10 cellular contexts compared by ENCODE assay signal in the genomic region with DNA sequence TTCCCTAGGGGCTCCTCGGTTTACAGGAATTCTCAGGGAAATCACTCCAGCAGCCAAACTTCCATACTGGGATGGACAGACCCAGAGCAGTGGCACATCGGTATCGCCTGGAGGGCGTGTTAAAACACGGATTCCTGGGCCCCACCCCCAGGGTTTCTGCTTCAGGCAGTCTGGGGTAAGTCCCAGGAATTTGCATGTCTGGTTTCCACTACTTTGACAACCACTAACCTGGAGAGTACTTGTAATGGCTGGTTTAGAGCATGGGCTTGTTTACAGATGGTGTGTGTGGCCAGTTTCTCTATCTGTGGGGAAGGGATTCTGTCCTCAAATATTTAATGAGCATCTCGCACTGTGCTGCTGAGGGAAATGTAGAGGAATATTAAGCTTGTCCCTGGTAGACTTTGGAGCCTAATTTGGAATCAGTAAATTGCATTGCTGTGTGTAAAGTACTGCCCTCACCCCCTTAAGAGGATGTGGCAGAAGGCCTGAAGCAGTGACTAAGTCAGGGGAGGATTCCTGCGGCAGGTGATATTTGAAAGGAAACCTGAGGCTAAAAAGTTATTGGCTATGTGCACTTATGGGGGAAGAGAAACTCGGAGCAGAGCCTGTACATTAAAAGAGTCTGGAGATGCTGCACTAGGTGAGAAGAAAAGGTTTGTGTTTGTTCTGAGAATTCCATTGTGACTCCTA. TPM values are rescaled to one million over a fixed set of nuclear protein-coding genes. Genes with fewer than 3 reads are reported as not detected.
DNase-seq lines count a peak whose midpoint lies in the region; ATAC-seq and TF ChIP-seq lines count a peak whose summit lies in the region.
"Had no signal": no experiment of that assay in that cellular context is flagged by ENCODE, and none has a peak within 500 bp of the region (broad histone marks: within the 10 kb centered on the region; RNA-seq: fewer than 3 reads in every experiment).

No MANE protein-coding gene starts in this region.

- no TSS peak for BruUV-seq in Calu3 (replicated peaks; lab: Mats Ljungman, UMichigan)

- CTCF ChIA-PET in Calu3 (lab: Charles Lee): interaction anchor here (0.5 to 0.9 kb wide), 3 partner anchors 21 to 38 kb away, joined by 3 to 6 read pairs (median 4); no protein-coding TSS in a partner anchor

- H3K9me3 Mint-ChIP-seq in Calu3 (ENCODE audit: low read depth, unreplicated experiment): no peaks in the 10 kb centered on the region

- H3K36me3 Mint-ChIP-seq in Calu3 (ENCODE audit: insufficient read depth, unreplicated experiment): peaks cover 42% of the 10 kb centered on the region

- DNase-seq in Calu3 (peak; percentile 29), amniotic epithelial cell (ENCODE audit: low read depth) (peak; percentile 26), sciatic nerve (ENCODE audit: low spot score) (no peak), occipital lobe (lab: John Stamatoyannopoulos, UW) (no peak), SKM-1 (lab: John Stamatoyannopoulos, UW; ENCODE audit: unreplicated experiment) (no peak), ACHN (no peak)

- peaks cover 31% of the 10 kb centered on the region for H3K4me1 Mint-ChIP-seq in Calu3 (ENCODE audit: low read depth, unreplicated experiment)
- H3K4me1 Mint-ChIP-seq: central memory CD8-positive, alpha-beta T cell had no signal

- peak overlapping the region; percentile 89 for H3K27ac Mint-ChIP-seq in Calu3 (ENCODE audit: unreplicated experiment)
- H3K27ac Mint-ChIP-seq: T-helper 1 cell treated with Interleukin-12 subunit alpha and Interleukin-12 subunit beta and Interleukin-4 antibody, amounts not matched to agents 30 μg/mL and 1 μg/mL, for 36 hours had no signal

- peak overlapping the region; percentile 50 for H3K4me3 Mint-ChIP-seq in Calu3 (ENCODE audit: low read depth, unreplicated experiment)
- H3K4me3 Mint-ChIP-seq: central memory CD8-positive, alpha-beta T cell; T-helper 1 cell treated with Interleukin-12 subunit alpha and Interleukin-12 subunit beta and Interleukin-4 antibody, amounts not matched to agents 30 μg/mL and 1 μg/mL, for 36 hours had no signal

- in situ Hi-C loops in ACHN (cut with HindIII; ENCODE audit: low pct_ligation_motif_present, low pct_unique_long_range_greater_than_20kb, low sequenced_read_pairs): no loop called here

- no peak for TF ChIP-seq CTCF in Calu3 (IDR thresholded peaks at IDR 0.05; ENCODE audit: unreplicated experiment)

- intact Hi-C loops in Calu3 (cut with micrococcal nuclease; ENCODE audit: unreplicated experiment): loop anchor here (2.0 kb wide), 1 partner anchor 37 kb away; no protein-coding TSS in a partner anchor
- intact Hi-C loops in sciatic nerve (cut with DNase I): no loop called here

- peak; percentile 97 for ATAC-seq in GM19351 (IDR thresholded peaks at IDR 0.05; ENCODE audit: unreplicated experiment)
- peak; percentile 100 for ATAC-seq in HG03045 (IDR thresholded peaks at IDR 0.05; ENCODE audit: unreplicated experiment)
- ATAC-seq in sciatic nerve: no peak

- no peaks in the 10 kb centered on the region for H3K27me3 Mint-ChIP-seq in Calu3 (ENCODE audit: unreplicated experiment)
- H3K27me3 Mint-ChIP-seq: central memory CD8-positive, alpha-beta T cell had no signal

RNA-seq across cellular contexts. Expression of a gene that starts 18.6 kb away (rescaled TPM):
- total RNA-seq in Calu3 (2022) (139 and 160 TPM in 2 replicates), sciatic nerve (129 TPM), occipital lobe (4.5 TPM)

Comparison
In these comparisons a context has a peak if more than half of its experiments do, and no peak if none do; other contexts are left out.
1. DNase-seq: peak in Calu3 (single experiment) and amniotic epithelial cell (single experiment); none in sciatic nerve (single experiment), occipital lobe (single experiment), SKM-1 (single experiment) and ACHN (single experiment).
2. RNA of a gene that starts 18.6 kb away (total RNA-seq): 139 to 160 TPM in Calu3 and 129 TPM in sciatic nerve (single experiment); 4.5 TPM in occipital lobe (single experiment); every median in the first group is over 10 times any median in the second.